8 cellular contexts compared by ENCODE assay signal in genomic region chr4:10074767-10075105, GRCh38. TPM values are rescaled to one million over a fixed set of nuclear protein-coding genes. Genes with fewer than 3 reads are reported as not detected.
DNase-seq lines count a peak whose midpoint lies in the region; ATAC-seq and TF ChIP-seq lines count a peak whose summit lies in the region.

No MANE protein-coding gene starts in this region.

- H3K27ac Mint-ChIP-seq in chondrocyte (ENCODE audit: unreplicated experiment) (peak overlapping the region; percentile 51), nephron progenitor cell (peak overlapping the region; percentile 13)

- DNase-seq in ELR (ENCODE audit: low read depth) (peak; percentile 74), MV-4-11 (lab: John Stamatoyannopoulos, UW) (peak; percentile 7), chondrocyte (ENCODE audit: low spot score) (no peak), nephron progenitor cell (no peak), cerebellum (ENCODE audit: low spot score) (no peak)
- no peak for DNase-seq in NK-92 treated with Interleukin-12 subunit alpha and Interleukin-12 subunit beta, amount 100 ng/mL, for 24 hours (lab: John Stamatoyannopoulos, UW)

- H3K9me3 Mint-ChIP-seq in chondrocyte (ENCODE audit: low read depth) = no peaks in the 10 kb centered on the region
- H3K9me3 Mint-ChIP-seq in nephron progenitor cell = no peaks in the 10 kb centered on the region

- no peaks in the 10 kb centered on the region for H3K27me3 Mint-ChIP-seq in chondrocyte (ENCODE audit: low read depth)
- H3K27me3 Mint-ChIP-seq in nephron progenitor cell (ENCODE audit: low read depth, poor library complexity) = no peaks in the 10 kb centered on the region

- H3K4me1 Mint-ChIP-seq in chondrocyte (ENCODE audit: low read depth) (peaks cover 9% of the 10 kb centered on the region), nephron progenitor cell (peaks cover 8% of the 10 kb centered on the region)

- no peak overlapping the region for H3K4me3 Mint-ChIP-seq in chondrocyte (ENCODE audit: unreplicated experiment)
- no peak overlapping the region for H3K4me3 Mint-ChIP-seq in nephron progenitor cell

- H3K36me3 Mint-ChIP-seq in chondrocyte (ENCODE audit: low read depth) (peaks cover 47% of the 10 kb centered on the region), nephron progenitor cell (ENCODE audit: low read depth) (peaks cover 40% of the 10 kb centered on the region)

- ATAC-seq in GM19467 (IDR thresholded peaks at IDR 0.05; ENCODE audit: unreplicated experiment) (no peak), HG03095 (IDR thresholded peaks at IDR 0.05; ENCODE audit: unreplicated experiment) (no peak)

- TF ChIP-seq CTCF in chondrocyte (IDR thresholded peaks at IDR 0.05) = peak; percentile 75
- TF ChIP-seq CTCF in nephron progenitor cell (IDR thresholded peaks at IDR 0.05) = peak; percentile 7

RNA-seq across cellular contexts. Expression of gene WDR1, which starts 41.9 kb away (rescaled TPM):
- 312 to 483 TPM (median 462 TPM) in 3 replicates for total RNA-seq in chondrocyte
- total RNA-seq in cerebellum = 54.0 TPM

RNA-seq across cellular contexts. Expression of gene SLC2A9, which starts 53.4 kb away (rescaled TPM):
- total RNA-seq in chondrocyte (0.72 to 0.95 TPM in 2 of 3 replicates, not detected in the other), cerebellum (4.4 TPM)

Comparison
In these comparisons a context has a peak if more than half of its experiments do, and no peak if none do; other contexts are left out.
1. DNase-seq: peak in ELR (single experiment) and MV-4-11 (single experiment); none in chondrocyte (single experiment), nephron progenitor cell (single experiment), NK-92 treated with Interleukin-12 subunit alpha and Interleukin-12 subunit beta, amount 100 ng/mL, for 24 hours (single experiment) and cerebellum (single experiment).